In the genomic region with DNA sequence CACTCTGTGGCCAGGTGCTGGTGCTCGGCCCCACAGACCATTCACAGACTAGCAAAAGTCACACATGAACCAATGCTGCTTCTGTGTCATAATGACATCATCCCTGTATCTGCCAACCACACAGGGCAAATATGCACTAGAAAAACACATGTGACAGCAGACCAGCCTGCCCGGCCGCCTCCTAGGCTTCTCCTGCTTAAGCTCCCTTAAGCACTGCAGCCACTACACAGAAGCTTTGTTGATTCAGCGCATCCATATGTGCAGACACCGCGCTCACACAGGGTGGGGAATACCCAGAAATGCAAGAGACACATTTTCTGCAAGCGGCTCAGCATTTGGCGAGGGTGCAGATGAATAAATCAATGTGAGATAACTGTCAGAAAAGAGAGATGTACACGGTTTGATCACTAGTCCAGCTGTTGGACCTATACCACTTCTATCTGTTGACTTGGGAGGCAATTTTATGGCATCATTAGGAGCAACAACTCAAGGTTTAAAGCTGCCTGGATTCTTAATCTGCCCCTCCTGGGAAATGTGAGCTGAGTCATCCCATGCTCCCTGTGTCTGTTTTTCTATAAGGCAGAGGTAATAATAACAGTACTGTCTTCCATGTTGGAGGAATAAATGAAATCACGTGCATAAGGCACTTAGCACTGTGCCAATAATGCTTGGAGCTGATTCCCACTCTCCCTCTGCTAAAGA, we compare ENCODE assay signal across 14 cellular contexts. TPM values are rescaled to one million over a fixed set of nuclear protein-coding genes. Genes with fewer than 3 reads are reported as not detected.
A peak's percentile ranks its signal among the peaks of the same experiment; 100 is the strongest.
DNase-seq lines count a peak whose midpoint lies in the region; TF ChIP-seq lines count a peak whose summit lies in the region.
"Had no signal": no experiment of that assay in that cellular context is flagged by ENCODE, and none has a peak within 500 bp of the region (broad histone marks: within the 10 kb centered on the region; RNA-seq: fewer than 3 reads in every experiment).

No MANE protein-coding gene starts in this region.

- H4K20me1 ChIP-seq in mammary epithelial cell (ENCODE audit: insufficient read depth, low read length), result no peaks in the 10 kb centered on the region

- CTCF ChIA-PET in mammary epithelial cell (lab: Charles Lee; ENCODE audit: low non-redundant PET), result no interaction called here

- TF ChIP-seq CTCF in mammary epithelial cell (conservative IDR thresholded peaks at IDR 0.05 in 1 of 2, IDR thresholded peaks at IDR 0.05 in 1 of 2; ENCODE audit: extremely low read depth in 1 of 2, insufficient read depth in 1 of 2, low read depth in 1 of 2, low read length in 2 of 2) (no peak), breast epithelium (IDR thresholded peaks at IDR 0.05) (no peak), prostate gland (IDR thresholded peaks at IDR 0.05) (no peak)

- H3K4me2 ChIP-seq in mammary epithelial cell (ENCODE audit: insufficient read depth, low read depth, low read length), result no peak overlapping the region

- TF ChIP-seq POLR2A in breast epithelium (IDR thresholded peaks at IDR 0.05) (no peak), prostate gland (IDR thresholded peaks at IDR 0.05) (no peak)

- DNase-seq in mammary epithelial cell (peak; percentile 43), breast epithelium (ENCODE audit: low spot score in 2 of 2) (no peak), SW480 (ENCODE audit: low spot score) (peak; percentile 7), islet precursor cell (peak; percentile 70), ureter (ENCODE audit: low spot score) (peak; percentile 36), NCI-H2196 treated with DMSO at 0.1 percent for 48 hours (lab: John Stamatoyannopoulos, UW; ENCODE audit: unreplicated experiment) (no peak), prostate gland (ENCODE audit: low spot score) (no peak), ACHN (no peak)
- DNase-seq: activated B cell treated with CpG ODN at 0.5 μM for 24 hours; AML-193; NCI-H2081 treated with DMSO at 0.1 percent for 48 hours; stimulated activated CD4-positive, alpha-beta T cell treated with anti-CD3 and anti-CD28 coated beads, Interleukin-4, amount 100 ng/mL, for 24 hours had no signal

- H3K4me1 ChIP-seq in mammary epithelial cell (ENCODE audit: insufficient read depth, low read length) (no peaks in the 10 kb centered on the region), breast epithelium (peaks cover 0 to 3% of the 10 kb centered on the region in 2 donors), prostate gland (replicated peaks) (no peaks in the 10 kb centered on the region)
- H3K4me1 ChIP-seq: SJCRH30 had no signal

- H3K79me2 ChIP-seq in mammary epithelial cell (ENCODE audit: insufficient read depth, low read length), result no peaks in the 10 kb centered on the region

- in situ Hi-C loops in mammary epithelial cell (cut with MboI; ENCODE audit: low sequenced_read_pairs in 2 of 2) (no loop called here), ACHN (cut with HindIII; ENCODE audit: low pct_ligation_motif_present, low pct_unique_long_range_greater_than_20kb, low sequenced_read_pairs) (no loop called here)

- intact Hi-C loops in mammary epithelial cell (cut with micrococcal nuclease), result no loop called here
- intact Hi-C loops in breast epithelium (cut with DNase I; ENCODE audit: low total_unique reads), result no loop called here
- intact Hi-C loops in prostate gland (cut with DNase I), result no loop called here

- BruUV-seq in mammary epithelial cell (replicated peaks; lab: Mats Ljungman, UMichigan), result no TSS peak

- WGBS in mammary epithelial cell (ENCODE audit: low coverage, missing lambda C conversion rate), result 67% methylated on average over 10 of the region's 10 CpGs
- 47% methylated on average over 10 of the region's 10 CpGs for WGBS in prostate gland

- H3K36me3 ChIP-seq in mammary epithelial cell (ENCODE audit: insufficient read depth, low read length) (no peaks in the 10 kb centered on the region), breast epithelium (no peaks in the 10 kb centered on the region), prostate gland (no peaks in the 10 kb centered on the region)
- H3K36me3 ChIP-seq: SJCRH30 had no signal

- no peak overlapping the region for H3K9ac ChIP-seq in mammary epithelial cell (ENCODE audit: insufficient read depth, low read length)

- H2AFZ ChIP-seq in mammary epithelial cell (ENCODE audit: low read depth, low read length), result no peak overlapping the region

- no peaks in the 10 kb centered on the region for H3K27me3 ChIP-seq in mammary epithelial cell (ENCODE audit: insufficient read depth, low read length)
- no peaks in the 10 kb centered on the region for H3K27me3 ChIP-seq in breast epithelium
- H3K27me3 ChIP-seq in prostate gland (replicated peaks; ENCODE audit: insufficient read depth), result no peaks in the 10 kb centered on the region

- dilution Hi-C loops in mammary epithelial cell (cut with HindIII; ENCODE audit: low sequenced_read_pairs), result no loop called here

- H3K4me3 ChIP-seq in mammary epithelial cell (replicated peaks in 1 of 3; ENCODE audit: insufficient read depth in 1 of 3, low read depth in 2 of 3, low read length in 3 of 3) (no peak overlapping the region), breast epithelium (no peak overlapping the region), prostate gland (no peak overlapping the region)
- H3K4me3 ChIP-seq: SJCRH30 had no signal

- no peaks in the 10 kb centered on the region for H3K9me3 ChIP-seq in mammary epithelial cell (replicated peaks; ENCODE audit: insufficient read depth, low read length)
- no peaks in the 10 kb centered on the region for H3K9me3 ChIP-seq in breast epithelium
- no peaks in the 10 kb centered on the region for H3K9me3 ChIP-seq in prostate gland
- H3K9me3 ChIP-seq: SJCRH30 had no signal

- H3K27ac ChIP-seq in mammary epithelial cell (ENCODE audit: insufficient read depth, low read depth, low read length) (no peak overlapping the region), breast epithelium (no peak overlapping the region), prostate gland (no peak overlapping the region)
- H3K27ac ChIP-seq: SJCRH30 had no signal

RNA-seq across cellular contexts. Expression of gene CPXM2, which starts 33.4 kb away (rescaled TPM):
- total RNA-seq in mammary epithelial cell (under 1 TPM in 1 of 2 donors, not detected in 1; 0.83 TPM), breast epithelium (10 to 100 TPM in 1 of 3 donors, 1 to 10 TPM in 2; 5.3 to 16.7 (median 7.2) TPM), ureter (23.6 TPM), prostate gland (10 to 100 TPM in 1 of 2 donors, 1 to 10 TPM in 1; 5.4 to 27.4 TPM)
- not detected for polyA plus RNA-seq in mammary epithelial cell
- polyA minus RNA-seq in mammary epithelial cell, result not detected
- total RNA-seq: activated B cell treated with CpG ODN at 0.5 μM for 24 hours; activated T-helper 1 cell treated with anti-CD3 and anti-CD28 coated beads, Interleukin-12 subunit alpha, Interleukin-12 subunit beta, Interleukin-2, Interleukin-4 antibody, amounts not matched to agents 30 ng/mL and 10 ng/mL and 1 ng/mL, durations not matched to agents 14 hours and 24 hours and 36 hours; SJCRH30 had no signal

Comparison
In these comparisons a context has a peak if more than half of its experiments do, and no peak if none do; other contexts are left out.
1. DNase-seq: peak in mammary epithelial cell (single experiment), SW480 (single experiment), islet precursor cell (single experiment) and ureter (single experiment); none in breast epithelium (0 of 2), NCI-H2196 treated with DMSO at 0.1 percent for 48 hours (single experiment), prostate gland (single experiment) and ACHN (single experiment).